In genomic region chr7:19707240-19707639, GRCh38 we compare ENCODE assay signal across 11 cellular contexts. TPM values are rescaled to one million over a fixed set of nuclear protein-coding genes. Genes with fewer than 3 reads are reported as not detected.
A peak's percentile ranks its signal among the peaks of the same experiment; 100 is the strongest.
DNase-seq lines count a peak whose midpoint lies in the region; ATAC-seq and TF ChIP-seq lines count a peak whose summit lies in the region.
"Had no signal": no experiment of that assay in that cellular context is flagged by ENCODE, and none has a peak within 500 bp of the region (broad histone marks: within the 10 kb centered on the region; RNA-seq: fewer than 3 reads in every experiment).

No MANE protein-coding gene starts in this region.

- no peak for TF ChIP-seq CTCF in fibroblast of mammary gland (conservative IDR thresholded peaks at IDR 0.05; ENCODE audit: control insufficient read depth, insufficient read depth, low read depth, low read length)

- H3K36me3 Mint-ChIP-seq in activated naive CD4-positive, alpha-beta T cell treated with anti-CD3 and anti-CD28 coated beads, Interleukin-2, amount 50 U/mL, for 24 hours, result peaks cover 10% of the 10 kb centered on the region
- H3K36me3 Mint-ChIP-seq in stimulated activated effector memory CD8-positive, alpha-beta T cell treated with anti-CD3 and anti-CD28 coated beads, Interleukin-12 subunit alpha, Interleukin-12 subunit beta, amount 100 ng/mL, for 72 hours, result peaks cover 30% of the 10 kb centered on the region

- DNase-seq in activated naive CD4-positive, alpha-beta T cell treated with anti-CD3 and anti-CD28 coated beads, Interleukin-2, amount 50 U/mL, for 16 hours, result no peak
- peak; percentile 11 for DNase-seq in SW480 (ENCODE audit: low spot score)
- DNase-seq in fibroblast of mammary gland (ENCODE audit: low read depth), result peak; percentile 28
- no peak for DNase-seq in stimulated activated effector memory CD8-positive, alpha-beta T cell treated with anti-CD3 and anti-CD28 coated beads, Interleukin-12 subunit alpha, Interleukin-12 subunit beta, amount 100 ng/mL, for 72 hours (ENCODE audit: low spot score in 2 of 2)
- no peak for DNase-seq in posterior vena cava (ENCODE audit: low spot score)
- DNase-seq in activated CD8-positive, alpha-beta memory T cell treated with anti-CD3 and anti-CD28 coated beads, Interleukin-2, amount 50 U/mL, for 4 hours, result no peak
- DNase-seq: DMS153, NCI-H1092 treated with DMSO at 0.1 percent for 48 hours, WERI-Rb-1 had no signal

- no peak for ATAC-seq in stimulated activated effector memory CD8-positive, alpha-beta T cell treated with anti-CD3 and anti-CD28 coated beads, Interleukin-12 subunit alpha, Interleukin-12 subunit beta, amount 100 ng/mL, for 72 hours
- ATAC-seq in HG03469 (IDR thresholded peaks at IDR 0.05; ENCODE audit: unreplicated experiment), result no peak

- peak overlapping the region; percentile 63 for H3K27ac Mint-ChIP-seq in activated naive CD4-positive, alpha-beta T cell treated with anti-CD3 and anti-CD28 coated beads, Interleukin-2, amount 50 U/mL, for 24 hours
- H3K27ac Mint-ChIP-seq in stimulated activated effector memory CD8-positive, alpha-beta T cell treated with anti-CD3 and anti-CD28 coated beads, Interleukin-12 subunit alpha, Interleukin-12 subunit beta, amount 100 ng/mL, for 72 hours, result no peak overlapping the region

- peak overlapping the region; percentile 99 for H3K4me3 ChIP-seq in fibroblast of mammary gland (ENCODE audit: control insufficient read depth, low read depth, low read length)

- no peaks in the 10 kb centered on the region for H3K27me3 Mint-ChIP-seq in activated naive CD4-positive, alpha-beta T cell treated with anti-CD3 and anti-CD28 coated beads, Interleukin-2, amount 50 U/mL, for 24 hours

- H3K4me3 Mint-ChIP-seq in activated naive CD4-positive, alpha-beta T cell treated with anti-CD3 and anti-CD28 coated beads, Interleukin-2, amount 50 U/mL, for 24 hours, result peak overlapping the region; percentile 99
- peak overlapping the region; percentile 95 for H3K4me3 Mint-ChIP-seq in stimulated activated effector memory CD8-positive, alpha-beta T cell treated with anti-CD3 and anti-CD28 coated beads, Interleukin-12 subunit alpha, Interleukin-12 subunit beta, amount 100 ng/mL, for 72 hours

- intact Hi-C loops in posterior vena cava (cut with DNase I), result no loop called here

- peaks cover 58% of the 10 kb centered on the region for H3K4me1 Mint-ChIP-seq in activated naive CD4-positive, alpha-beta T cell treated with anti-CD3 and anti-CD28 coated beads, Interleukin-2, amount 50 U/mL, for 24 hours
- H3K4me1 Mint-ChIP-seq in stimulated activated effector memory CD8-positive, alpha-beta T cell treated with anti-CD3 and anti-CD28 coated beads, Interleukin-12 subunit alpha, Interleukin-12 subunit beta, amount 100 ng/mL, for 72 hours, result peaks cover 38% of the 10 kb centered on the region

- no peaks in the 10 kb centered on the region for H3K9me3 Mint-ChIP-seq in activated naive CD4-positive, alpha-beta T cell treated with anti-CD3 and anti-CD28 coated beads, Interleukin-2, amount 50 U/mL, for 24 hours
- no peaks in the 10 kb centered on the region for H3K9me3 Mint-ChIP-seq in stimulated activated effector memory CD8-positive, alpha-beta T cell treated with anti-CD3 and anti-CD28 coated beads, Interleukin-12 subunit alpha, Interleukin-12 subunit beta, amount 100 ng/mL, for 72 hours

RNA-seq across cellular contexts. Expression of gene POLR1F, which starts 1.6 kb away (rescaled TPM):
- 10 to 100 TPM; 15.9 TPM for total RNA-seq in posterior vena cava

Comparison
In these comparisons a context has a peak if more than half of its experiments do, and no peak if none do; other contexts are left out.
1. DNase-seq: peak in SW480 (single experiment) and fibroblast of mammary gland (single experiment); none in activated naive CD4-positive, alpha-beta T cell treated with anti-CD3 and anti-CD28 coated beads, Interleukin-2, amount 50 U/mL, for 16 hours (single experiment), stimulated activated effector memory CD8-positive, alpha-beta T cell treated with anti-CD3 and anti-CD28 coated beads, Interleukin-12 subunit alpha, Interleukin-12 subunit beta, amount 100 ng/mL, for 72 hours (0 of 2), posterior vena cava (single experiment) and activated CD8-positive, alpha-beta memory T cell treated with anti-CD3 and anti-CD28 coated beads, Interleukin-2, amount 50 U/mL, for 4 hours (single experiment).